20 cellular contexts compared by ENCODE assay signal in the genomic region with DNA sequence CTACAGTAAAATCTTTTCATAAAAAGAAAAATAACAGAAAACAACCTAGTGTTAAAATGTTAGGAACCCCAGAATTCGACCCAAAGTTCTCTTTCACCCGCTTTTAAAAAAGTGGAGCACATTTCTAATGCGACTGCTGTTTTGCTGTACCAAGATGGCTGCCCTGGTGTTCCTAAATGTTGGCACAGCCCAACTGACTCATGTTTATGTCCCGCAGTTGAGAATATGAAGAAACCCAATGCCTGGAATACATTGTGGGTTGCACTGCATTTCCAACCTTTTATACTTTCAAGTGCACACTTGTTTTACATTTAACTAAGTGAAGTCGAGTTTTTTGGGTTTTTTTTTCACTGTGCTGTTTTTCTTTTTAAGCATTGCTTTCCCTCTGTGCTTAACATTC. TPM values are rescaled to one million over a fixed set of nuclear protein-coding genes. Genes with fewer than 3 reads are reported as not detected.
DNase-seq lines count a peak whose midpoint lies in the region; ATAC-seq and TF ChIP-seq lines count a peak whose summit lies in the region.
"Had no signal": no experiment of that assay in that cellular context is flagged by ENCODE, and none has a peak within 500 bp of the region (broad histone marks: within the 10 kb centered on the region; RNA-seq: fewer than 3 reads in every experiment).

No MANE protein-coding gene starts in this region.

- H4K5ac ChIP-seq in IMR-90 (ENCODE audit: low read depth, low read length), result no peak overlapping the region

- H2BK5ac ChIP-seq in IMR-90 (ENCODE audit: low read depth, low read length, poor library complexity, severe bottlenecking), result no peak overlapping the region

- peaks cover 34% of the 10 kb centered on the region for H3K79me2 ChIP-seq in SK-N-SH (ENCODE audit: insufficient read depth)

- no peaks in the 10 kb centered on the region for H3K9me1 ChIP-seq in IMR-90 (ENCODE audit: insufficient read depth, low read length)

- no peak for TF ChIP-seq CTCF in A673 (conservative IDR thresholded peaks at IDR 0.05; ENCODE audit: low read depth, low read length)
- TF ChIP-seq CTCF in IMR-90 (conservative IDR thresholded peaks at IDR 0.05; ENCODE audit: low read depth, low read length), result no peak
- TF ChIP-seq CTCF in SK-N-SH (IDR thresholded peaks at IDR 0.05), result no peak

- intact Hi-C loops in A673 (cut with micrococcal nuclease; ENCODE audit: unreplicated experiment) (no loop called here), IMR-90 (cut with micrococcal nuclease) (no loop called here)

- H3F3A ChIP-seq in SK-N-SH (replicated peaks; ENCODE audit: insufficient read depth), result peaks cover 44% of the 10 kb centered on the region

- TF ChIP-seq RAD21 in IMR-90 (IDR thresholded peaks at IDR 0.05; ENCODE audit: low read length) (no peak), SK-N-SH (IDR thresholded peaks at IDR 0.05; ENCODE audit: low read length) (no peak)

- H4K8ac ChIP-seq in IMR-90 (ENCODE audit: low read depth in 2 of 2, low read length in 2 of 2), result no peak overlapping the region; a peak in 1 of 4 replicates

- no peaks in the 10 kb centered on the region for H3K9me3 ChIP-seq in A673 (ENCODE audit: low read depth, low read length, poor library complexity, severe bottlenecking)
- no peaks in the 10 kb centered on the region for H3K9me3 ChIP-seq in IMR-90 (ENCODE audit: control insufficient read depth, insufficient read depth, low read length)
- no peaks in the 10 kb centered on the region for H3K9me3 ChIP-seq in SK-N-SH
- H3K9me3 ChIP-seq: BLaER1, breast epithelium, right atrium auricular region had no signal

- H3K4me3 ChIP-seq in A673 (ENCODE audit: low read depth, low read length, poor library complexity, severe bottlenecking), result peak overlapping the region; percentile 66
- no peak overlapping the region for H3K4me3 ChIP-seq in IMR-90 (ENCODE audit: insufficient read depth, low read depth, low read length)
- H3K4me3 ChIP-seq in SK-N-SH (ENCODE audit: low read depth in 2 of 2, low read length in 1 of 2), result peak overlapping the region in 1 of 2 experiments; percentile 62; a peak in 3 of 4 replicates
- no peak overlapping the region for H3K4me3 ChIP-seq in H7 (ENCODE audit: insufficient read depth, low read depth, low read length)

- H2AK5ac ChIP-seq in IMR-90 (ENCODE audit: low read depth, low read length), result no peak overlapping the region

- no peak overlapping the region for H3K23ac ChIP-seq in IMR-90 (ENCODE audit: low read depth, low read length)

- no peaks in the 10 kb centered on the region for H4K20me1 ChIP-seq in IMR-90 (ENCODE audit: insufficient read depth, low read length)
- no peaks in the 10 kb centered on the region for H4K20me1 ChIP-seq in SK-N-SH (ENCODE audit: insufficient read depth)
- H4K20me1 ChIP-seq: BLaER1 had no signal

- H3K4ac ChIP-seq in IMR-90 (ENCODE audit: low read depth, low read length), result no peak overlapping the region

- peaks cover 3% of the 10 kb centered on the region in 2 experiments; a peak in 1 of 4 replicates for H3K79me1 ChIP-seq in IMR-90 (ENCODE audit: low read depth in 1 of 2, low read length in 2 of 2)

- POLR2A ChIA-PET in A673 (lab: Charles Lee; ENCODE audit: low non-redundant PET) (no interaction called here), IMR-90 (lab: Charles Lee; ENCODE audit: unreplicated experiment) (no interaction called here), SK-N-SH (lab: Yijun Ruan, JAX) (no interaction called here)

- H3K9me2 ChIP-seq in SK-N-SH, result no peaks in the 10 kb centered on the region

- no peak for TF ChIP-seq EP300 in SK-N-SH (IDR thresholded peaks at IDR 0.05; ENCODE audit: borderline replicate concordance in 1 of 2, low read depth in 1 of 2, low read length in 1 of 2)

- CTCF ChIA-PET in A673 (lab: Charles Lee) (no interaction called here), IMR-90 (lab: Yijun Ruan, JAX) (no interaction called here), SK-N-SH (lab: Yijun Ruan, JAX) (interaction anchor here (1.2 kb wide), 1 partner anchor 400 kb away, joined by 15 read pairs; no protein-coding TSS in a partner anchor)

- H3K9ac ChIP-seq in IMR-90 (ENCODE audit: low read depth, low read length), result no peak overlapping the region
- H3K9ac ChIP-seq in SK-N-SH, result peak overlapping the region; percentile 79; the same call in 1 of the 2 replicates
- H3K9ac ChIP-seq: BLaER1 had no signal

- no peak overlapping the region for H3K56ac ChIP-seq in IMR-90 (ENCODE audit: extremely low read depth, insufficient read depth, low read length)

- H3K4me2 ChIP-seq in IMR-90 (ENCODE audit: low read depth, low read length) (no peak overlapping the region), SK-N-SH (peak overlapping the region; percentile 89)

- H2AK9ac ChIP-seq in IMR-90 (replicated peaks; ENCODE audit: low read depth, low read length, poor library complexity), result no peak overlapping the region

- no TSS peak for BruUV-seq in A673 (replicated peaks; lab: Mats Ljungman, UMichigan)
- no TSS peak for BruUV-seq in IMR-90 (replicated peaks; lab: Mats Ljungman, UMichigan)

- dilution Hi-C loops in IMR-90 (cut with HindIII; ENCODE audit: low sequenced_read_pairs, unreplicated experiment), result loop anchor here (25.0 kb wide), 1 partner anchor 387 kb away; no protein-coding TSS in a partner anchor

- TF ChIP-seq POLR2A in IMR-90 (IDR thresholded peaks at IDR 0.05; ENCODE audit: low read depth, low read length), result no peak

- no peaks in the 10 kb centered on the region for H3K27me3 ChIP-seq in A673 (replicated peaks; ENCODE audit: insufficient read depth, low read depth, low read length, poor library complexity)
- H3K27me3 ChIP-seq in IMR-90 (ENCODE audit: control insufficient read depth, insufficient read depth, low read length), result no peaks in the 10 kb centered on the region
- peaks cover under 1% of the 10 kb centered on the region; the same call in 1 of the 2 replicates for H3K27me3 ChIP-seq in SK-N-SH (ENCODE audit: insufficient read depth)
- peaks cover 2% of the 10 kb centered on the region; the same call in 1 of the 2 replicates for H3K27me3 ChIP-seq in H7 (ENCODE audit: control insufficient read depth, insufficient read depth, low read length)
- H3K27me3 ChIP-seq: BLaER1, breast epithelium, right atrium auricular region had no signal

- ATAC-seq in IMR-90 (ENCODE audit: low read depth) (no peak), GM21723 (IDR thresholded peaks at IDR 0.05; ENCODE audit: unreplicated experiment) (no peak)

- H2BK120ac ChIP-seq in IMR-90 (ENCODE audit: low read depth, low read length), result peak overlapping the region; percentile 34

- H2BK20ac ChIP-seq in IMR-90 (ENCODE audit: low read depth, low read length), result peak overlapping the region; percentile 18; the same call in 1 of the 2 replicates

- H2AFZ ChIP-seq in IMR-90 (replicated peaks; ENCODE audit: low read length, poor library complexity), result no peak overlapping the region
- H2AFZ ChIP-seq in SK-N-SH (ENCODE audit: low read depth), result peak overlapping the region; percentile 76

- peak; percentile 39 for DNase-seq in A673 (ENCODE audit: low spot score)
- DNase-seq in IMR-90, result peak; percentile 21
- no peak for DNase-seq in SK-N-SH
- DNase-seq in fibroblast of gingiva (ENCODE audit: low read depth), result peak; percentile 63
- no peak for DNase-seq in NCI-H526 (lab: John Stamatoyannopoulos, UW)
- no peak for DNase-seq in NCI-H748 (lab: John Stamatoyannopoulos, UW; ENCODE audit: unreplicated experiment)
- no peak for DNase-seq in H7
- DNase-seq: activated CD4-positive, alpha-beta T cell treated with anti-CD3 and anti-CD28 coated beads, Interleukin-2, amount 10 ng/mL, durations not matched to agents 7 days and 5 days; activated CD8-positive, alpha-beta memory T cell treated with anti-CD3 and anti-CD28 coated beads, Interleukin-2, amount 50 U/mL, for 48 hours; activated effector memory CD4-positive, alpha-beta T cell treated with Interleukin-2 at 50 U/mL for 16 hours; KBM-7; kidney glomerular epithelial cell; NCI-H1930; NCI-H345; RPMI8226 had no signal

- H4K91ac ChIP-seq in IMR-90 (ENCODE audit: insufficient read depth, low read depth, low read length), result no peak overlapping the region

- WGBS in IMR-90 (ENCODE audit: extremely low coverage in 2 of 2, insufficient read length in 1 of 2), 2 experiments, result 100% methylated on average over 1 of the region's 5 CpGs; no CpG with 5 or more reads in 1 of the 2 experiments
- WGBS in SK-N-SH (ENCODE audit: low lambda C conversion rate), result 69% methylated on average over 5 of the region's 5 CpGs

- H3K18ac ChIP-seq in IMR-90 (ENCODE audit: low read depth, low read length), result no peak overlapping the region

- H3K36me3 ChIP-seq in A673 (ENCODE audit: insufficient read depth, low read length, poor library complexity, severe bottlenecking), result peaks cover 9% of the 10 kb centered on the region
- no peaks in the 10 kb centered on the region for H3K36me3 ChIP-seq in IMR-90 (ENCODE audit: control insufficient read depth, insufficient read depth, low read length)
- peaks cover 0 to 4% of the 10 kb centered on the region in 2 experiments for H3K36me3 ChIP-seq in SK-N-SH (replicated peaks in 1 of 2; ENCODE audit: control insufficient read depth in 1 of 2, insufficient read depth in 2 of 2, low read length in 1 of 2)
- no peaks in the 10 kb centered on the region for H3K36me3 ChIP-seq in H7 (replicated peaks; ENCODE audit: control insufficient read depth, insufficient read depth, low read length)
- H3K36me3 ChIP-seq: BLaER1, breast epithelium, right atrium auricular region had no signal

- in situ Hi-C loops in IMR-90 (cut with MboI; ENCODE audit: low sequenced_read_pairs), result no loop called here

- no peak overlapping the region for H3K14ac ChIP-seq in IMR-90 (replicated peaks; ENCODE audit: low read depth, low read length)

- peaks cover 16% of the 10 kb centered on the region for H3K4me1 ChIP-seq in A673 (ENCODE audit: insufficient read depth, low read length, poor library complexity, severe bottlenecking)
- H3K4me1 ChIP-seq in IMR-90 (ENCODE audit: control insufficient read depth, insufficient read depth, low read length), result 0 out of 2 replicates have a peak, but pooled peaks cover 2% of the 10 kb centered on the region
- peaks cover 3 to 28% of the 10 kb centered on the region in 2 experiments; a peak in 3 of 4 replicates for H3K4me1 ChIP-seq in SK-N-SH (ENCODE audit: control insufficient read depth in 1 of 2, insufficient read depth in 2 of 2, low read depth in 1 of 2, low read length in 1 of 2)
- H3K4me1 ChIP-seq: BLaER1, breast epithelium, right atrium auricular region had no signal

- H2BK15ac ChIP-seq in IMR-90 (ENCODE audit: low read depth, low read length), result no peak overlapping the region

- H3K27ac ChIP-seq in A673 (ENCODE audit: low read depth, low read length, poor library complexity, severe bottlenecking), result peak overlapping the region; percentile 87
- no peak overlapping the region for H3K27ac ChIP-seq in IMR-90 (ENCODE audit: insufficient read depth, low read length)
- peak overlapping the region in 1 of 2 experiments; percentile 91; a peak in 2 of 4 replicates for H3K27ac ChIP-seq in SK-N-SH (ENCODE audit: low read depth in 2 of 2, low read length in 1 of 2)
- H3K27ac ChIP-seq: BLaER1, breast epithelium, right atrium auricular region had no signal

RNA-seq across cellular contexts. Expression of gene STEAP1B, which starts 0.9 kb away (rescaled TPM):
- 49.9 and 53.0 TPM in 2 replicates for total RNA-seq in A673 (2021)
- 13.8 and 21.1 TPM in 2 replicates for total RNA-seq in IMR-90 (2012; rRNA removed)
- 7.9 and 8.3 TPM in 2 replicates for polyA plus RNA-seq in IMR-90 (2012; rRNA removed)
- 1.9 and 4.7 TPM in 2 replicates for polyA plus RNA-seq in IMR-90 (2012; cell fraction: cytosol; rRNA removed)
- 1.0 and 3.9 TPM in 2 replicates for polyA plus RNA-seq in IMR-90 (2012; cell fraction: nucleus; rRNA removed; ENCODE audit: low replicate concordance)
- 14.7 and 16.6 TPM in 2 replicates for polyA plus RNA-seq in SK-N-SH (2012; rRNA removed)
- polyA plus RNA-seq in SK-N-SH (2012; cell fraction: cytosol; rRNA removed), result 20.5 and 21.4 TPM in 2 replicates
- polyA plus RNA-seq in SK-N-SH (2012; cell fraction: nucleus; rRNA removed), result 5.5 and 9.3 TPM in 2 replicates
- total RNA-seq in H7 (2014; rRNA removed; shearing (Covaris generic)), result 16.0 and 22.7 TPM in 2 replicates
- total RNA-seq: A172 had no signal

Comparison
In these comparisons a context has a peak if more than half of its experiments do, and no peak if none do; other contexts are left out.
1. DNase-seq: peak in A673 (single experiment), IMR-90 (single experiment) and fibroblast of gingiva (single experiment); none in SK-N-SH (single experiment), NCI-H526 (0 of 2), NCI-H748 (single experiment) and H7 (single experiment).